13 cellular contexts compared by ENCODE assay signal in the genomic region with DNA sequence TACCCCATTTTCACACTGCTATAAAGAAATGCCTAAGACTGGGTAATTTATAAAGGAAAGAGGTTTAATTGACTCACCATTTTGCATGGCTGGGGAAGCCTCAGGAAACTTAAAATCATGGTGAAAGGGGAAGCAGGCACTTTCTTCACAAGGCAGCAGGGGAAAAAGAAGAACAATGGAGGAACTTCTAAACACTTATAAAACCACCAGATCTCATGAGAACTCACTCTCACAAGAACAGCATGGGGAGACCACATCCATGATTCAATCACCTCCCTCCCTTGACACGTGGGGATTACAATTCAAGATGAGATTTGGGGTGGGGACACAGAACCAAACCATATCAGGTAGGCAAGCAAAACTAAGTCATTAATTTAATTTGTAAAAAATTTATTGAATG.
DNase-seq lines count a peak whose midpoint lies in the region; ATAC-seq lines count a peak whose summit lies in the region.
"Had no signal": no experiment of that assay in that cellular context is flagged by ENCODE, and none has a peak within 500 bp of the region (broad histone marks: within the 10 kb centered on the region; RNA-seq: fewer than 3 reads in every experiment).

No MANE protein-coding gene starts in this region.

- ATAC-seq in GM18498 (IDR thresholded peaks at IDR 0.05; ENCODE audit: unreplicated experiment) (peak; percentile 50), GM19438 (IDR thresholded peaks at IDR 0.05; ENCODE audit: low read depth, unreplicated experiment) (peak; percentile 44), HG02852 (IDR thresholded peaks at IDR 0.05; ENCODE audit: unreplicated experiment) (peak; percentile 35), HG03460 (IDR thresholded peaks at IDR 0.05; ENCODE audit: unreplicated experiment) (peak; percentile 49)
- ATAC-seq: A549 had no signal

- no peak for DNase-seq in NK-92 (lab: John Stamatoyannopoulos, UW; ENCODE audit: unreplicated experiment)
- DNase-seq in AG20443 (ENCODE audit: low spot score): no peak
- no peak for DNase-seq in NCI-H146 (lab: John Stamatoyannopoulos, UW)
- no peak for DNase-seq in iPS-NIHi11 (ENCODE audit: low spot score)
- DNase-seq: Calu3, GOT3, MM.1S, transverse colon had no signal
